ENCODE assay signal across 21 cellular contexts in the genomic region with DNA sequence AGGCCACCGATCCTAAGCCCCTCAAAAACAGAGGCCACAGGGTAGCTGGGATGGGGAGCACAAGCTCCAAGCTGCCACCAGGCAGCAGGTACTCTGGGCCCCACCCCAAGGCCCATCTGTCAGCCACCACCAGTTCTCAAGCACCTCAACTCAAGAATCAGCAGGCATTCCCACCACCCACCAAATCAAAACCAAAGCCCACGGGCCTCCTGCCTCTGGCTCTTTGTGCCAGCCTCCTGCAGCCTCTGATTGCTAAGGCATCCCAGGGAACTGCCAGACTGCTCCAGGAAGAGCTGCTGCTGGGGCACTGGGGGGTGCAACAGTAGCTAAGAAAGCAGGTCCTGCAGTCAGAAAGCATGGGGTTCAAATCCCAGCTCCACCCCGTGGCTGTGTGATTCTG. TPM values are rescaled to one million over a fixed set of nuclear protein-coding genes. Genes with fewer than 3 reads are reported as not detected.
A peak's percentile ranks its signal among the peaks of the same experiment; 100 is the strongest.
DNase-seq lines count a peak whose midpoint lies in the region; ATAC-seq, FAIRE-seq and TF ChIP-seq lines count a peak whose summit lies in the region.
"Had no signal": no experiment of that assay in that cellular context is flagged by ENCODE, and none has a peak within 500 bp of the region (broad histone marks: within the 10 kb centered on the region; RNA-seq: fewer than 3 reads in every experiment).

No MANE protein-coding gene starts in this region.

- intact Hi-C loops in IMR-90 (cut with micrococcal nuclease): no loop called here

- H2BK15ac ChIP-seq in H9 (ENCODE audit: low read depth, low read length): no peak overlapping the region
- H2BK15ac ChIP-seq in IMR-90 (ENCODE audit: low read depth, low read length): no peak overlapping the region
- H2BK15ac ChIP-seq in H1 (ENCODE audit: low read length): no peak overlapping the region

- no peak for TF ChIP-seq POLR2A in IMR-90 (IDR thresholded peaks at IDR 0.05; ENCODE audit: low read depth, low read length)
- TF ChIP-seq POLR2A in H1 (IDR thresholded peaks at IDR 0.05; ENCODE audit: control extremely low read depth in 1 of 2, low read depth in 2 of 2, low read length in 2 of 2): no peak

- H3K27ac ChIP-seq in H9 (ENCODE audit: insufficient read length, low read depth, low read length) (no peak overlapping the region), IMR-90 (ENCODE audit: insufficient read depth, low read length) (no peak overlapping the region), angular gyrus (ENCODE audit: low read depth, low read length) (peak overlapping the region; percentile 84), H1 (ENCODE audit: low read depth, low read length) (0 out of 2 replicates have a peak overlapping the region, but pooled peaks have one; percentile 9)
- H3K27ac ChIP-seq: BLaER1, HL-60 had no signal

- H4K20me1 ChIP-seq in H9 (ENCODE audit: control insufficient read depth, insufficient read depth, insufficient read length) (no peaks in the 10 kb centered on the region), IMR-90 (ENCODE audit: insufficient read depth, low read length) (0 out of 2 replicates have a peak, but pooled peaks cover 2% of the 10 kb centered on the region), H1 (replicated peaks in 1 of 2; ENCODE audit: control insufficient read depth in 1 of 2, insufficient read depth in 2 of 2, low read length in 2 of 2) (peaks cover 0 to 11% of the 10 kb centered on the region in 2 experiments)
- H4K20me1 ChIP-seq: BLaER1 had no signal

- H2AK5ac ChIP-seq in H9 (ENCODE audit: insufficient read length, low read length) (no peak overlapping the region), IMR-90 (ENCODE audit: low read depth, low read length) (no peak overlapping the region), H1 (ENCODE audit: low read depth, low read length) (no peak overlapping the region)

- TF ChIP-seq CTCF in H9 (conservative IDR thresholded peaks at IDR 0.05) (no peak), IMR-90 (conservative IDR thresholded peaks at IDR 0.05; ENCODE audit: low read depth, low read length) (no peak), H1 (IDR thresholded peaks at IDR 0.05; ENCODE audit: control extremely low read depth in 1 of 3, insufficient read depth in 1 of 3, low read depth in 1 of 3, low read length in 3 of 3) (no peak)

- H3K9ac ChIP-seq in H9 (ENCODE audit: extremely low read depth, insufficient read length, low read length) (no peak overlapping the region), IMR-90 (ENCODE audit: low read depth, low read length) (no peak overlapping the region), H1 (replicated peaks in 1 of 4; ENCODE audit: extremely low read depth in 1 of 4, low read depth in 3 of 4, low read length in 3 of 4) (no peak overlapping the region)
- H3K9ac ChIP-seq: BLaER1 had no signal

- peaks cover 9% of the 10 kb centered on the region; the same call in 1 of the 2 replicates for H3K27me3 ChIP-seq in H9 (ENCODE audit: insufficient read depth, low read length)
- peaks cover 41% of the 10 kb centered on the region for H3K27me3 ChIP-seq in IMR-90 (ENCODE audit: control insufficient read depth, insufficient read depth, low read length)
- peaks cover 4 to 26% (median 21%) of the 10 kb centered on the region in 4 experiments for H3K27me3 ChIP-seq in H1 (replicated peaks in 1 of 4; ENCODE audit: control insufficient read depth in 3 of 4, extremely low read depth in 1 of 4, insufficient read depth in 3 of 4, low read length in 3 of 4)
- H3K27me3 ChIP-seq: BLaER1 had no signal

- H3K27ac Mint-ChIP-seq in H9: peak overlapping the region in 1 of 3 experiments; percentile 87; a peak in 1 of 7 replicates
- H3K27ac Mint-ChIP-seq: CD14-positive monocyte; CD4-positive, alpha-beta memory T cell; GM23338; IgD-negative memory B cell had no signal

- no CpG with 5 or more reads among the region's 3 CpGs for WGBS in H9 (ENCODE audit: extremely low coverage, insufficient read length, low lambda C conversion rate)
- 40% methylated on average over 2 of the region's 3 CpGs; no CpG with 5 or more reads in 1 of the 2 experiments for WGBS in IMR-90 (ENCODE audit: extremely low coverage in 2 of 2, insufficient read length in 1 of 2), 2 experiments
- 85% methylated on average over 3 of the region's 3 CpGs; no CpG with 5 or more reads in 1 of the 2 experiments for WGBS in H1 (ENCODE audit: extremely low coverage in 1 of 2, insufficient coverage in 1 of 2, insufficient read length in 1 of 2, insufficient replicate concordance in 2 of 2, low coverage in 1 of 2, low lambda C conversion rate in 2 of 2, missing lambda C conversion rate in 1 of 2), 2 experiments

- H3K4ac ChIP-seq in H9 (ENCODE audit: low read depth, low read length): no peak overlapping the region; the same call in 1 of the 2 replicates
- H3K4ac ChIP-seq in IMR-90 (ENCODE audit: low read depth, low read length): no peak overlapping the region
- no peak overlapping the region for H3K4ac ChIP-seq in H1 (replicated peaks; ENCODE audit: insufficient read length, low read depth, low read length)

- no peak overlapping the region for H2BK120ac ChIP-seq in H9 (ENCODE audit: low read depth, low read length, poor library complexity, severe bottlenecking)
- H2BK120ac ChIP-seq in IMR-90 (ENCODE audit: low read depth, low read length): no peak overlapping the region
- no peak overlapping the region for H2BK120ac ChIP-seq in H1 (replicated peaks; ENCODE audit: low read depth, low read length)

- BruUV-seq in IMR-90 (replicated peaks; lab: Mats Ljungman, UMichigan): no TSS peak

- H3K79me1 ChIP-seq in H9 (ENCODE audit: insufficient read depth, low read depth, low read length, poor library complexity, severe bottlenecking) (no peaks in the 10 kb centered on the region), IMR-90 (ENCODE audit: low read depth in 1 of 2, low read length in 2 of 2) (no peaks in the 10 kb centered on the region), H1 (ENCODE audit: low read depth, low read length) (no peaks in the 10 kb centered on the region)

- no peak overlapping the region for H3K4me3 Mint-ChIP-seq in H9
- H3K4me3 Mint-ChIP-seq: CD14-positive monocyte; CD4-positive, alpha-beta memory T cell; GM23338; IgD-negative memory B cell had no signal

- TF ChIP-seq EP300 in H1 (IDR thresholded peaks at IDR 0.05; ENCODE audit: borderline replicate concordance in 1 of 2, low read depth in 2 of 2, low read length in 2 of 2): no peak

- no peak overlapping the region for H2AFZ ChIP-seq in H9 (ENCODE audit: low read length)
- peak overlapping the region; percentile 33 for H2AFZ ChIP-seq in IMR-90 (replicated peaks; ENCODE audit: low read length, poor library complexity)
- H2AFZ ChIP-seq in H1 (ENCODE audit: low read length): no peak overlapping the region
- H2AFZ ChIP-seq: GM23338 had no signal

- no peak overlapping the region for H4K5ac ChIP-seq in H9 (ENCODE audit: insufficient read length, low read depth, low read length)
- no peak overlapping the region for H4K5ac ChIP-seq in IMR-90 (ENCODE audit: low read depth, low read length)
- no peak overlapping the region for H4K5ac ChIP-seq in H1 (ENCODE audit: insufficient read length, low read depth, low read length)

- ATAC-seq in IMR-90 (ENCODE audit: low read depth) (no peak), GM21360 (IDR thresholded peaks at IDR 0.05; ENCODE audit: unreplicated experiment) (no peak)

- H3K4me1 ChIP-seq in H9 (ENCODE audit: insufficient read depth, low read length) (no peaks in the 10 kb centered on the region), IMR-90 (ENCODE audit: control insufficient read depth, insufficient read depth, low read length) (no peaks in the 10 kb centered on the region), H1 (replicated peaks in 1 of 4; ENCODE audit: control insufficient read depth in 3 of 4, insufficient read depth in 4 of 4, low read length in 3 of 4) (peaks cover 0 to 18% (median 4%) of the 10 kb centered on the region in 4 experiments; a peak in 4 of 7 replicates)

- TF ChIP-seq RAD21 in IMR-90 (IDR thresholded peaks at IDR 0.05; ENCODE audit: low read length): no peak
- TF ChIP-seq RAD21 in H1 (IDR thresholded peaks at IDR 0.05 in 1 of 2, conservative IDR thresholded peaks at IDR 0.05 in 1 of 2; ENCODE audit: low read depth in 2 of 2, low read length in 2 of 2): no peak

- DNase-seq in H9: no peak
- no peak for DNase-seq in IMR-90
- DNase-seq in H1 (ENCODE audit: low read depth in 1 of 2, low spot score in 2 of 2): no peak
- no peak for DNase-seq in glomerular visceral epithelial cell (ENCODE audit: extremely low spot score)
- DNase-seq in HEK293T (ENCODE audit: extremely low spot score): no peak
- no peak for DNase-seq in DMS53 (lab: John Stamatoyannopoulos, UW)
- DNase-seq: 8988T; CD4-positive, alpha-beta memory T cell; Karpas-422; KBM-7 had no signal

- H3K4me2 ChIP-seq in H9 (ENCODE audit: insufficient read depth, insufficient read length, low read length) (no peak overlapping the region), IMR-90 (ENCODE audit: low read depth, low read length) (no peak overlapping the region), H1 (ENCODE audit: insufficient read depth in 1 of 2, low read depth in 2 of 2, low read length in 2 of 2) (no peak overlapping the region)
- H3K4me2 ChIP-seq: BLaER1, GM23338 had no signal

- H3K36me3 ChIP-seq in IMR-90 (ENCODE audit: control insufficient read depth, insufficient read depth, low read length) (no peaks in the 10 kb centered on the region), H1 (ENCODE audit: control insufficient read depth in 2 of 4, insufficient read depth in 4 of 4, low read length in 3 of 4) (no peaks in the 10 kb centered on the region; a peak in 1 of 8 replicates)
- H3K36me3 ChIP-seq: BLaER1 had no signal

- no peak overlapping the region for H3K23ac ChIP-seq in H9 (ENCODE audit: insufficient read length, low read depth, low read length)
- H3K23ac ChIP-seq in IMR-90 (ENCODE audit: low read depth, low read length): no peak overlapping the region
- no peak overlapping the region for H3K23ac ChIP-seq in H1 (ENCODE audit: insufficient read length)

- H3K14ac ChIP-seq in H9 (ENCODE audit: insufficient read depth, low read length) (peak overlapping the region; percentile 66; the same call in 1 of the 2 replicates), IMR-90 (replicated peaks; ENCODE audit: low read depth, low read length) (no peak overlapping the region), H1 (ENCODE audit: insufficient read length) (no peak overlapping the region)

- H2BK12ac ChIP-seq in H9 (ENCODE audit: insufficient read length, low read depth, low read length) (no peak overlapping the region), H1 (ENCODE audit: low read depth, low read length) (no peak overlapping the region; the same call in 1 of the 2 replicates)

- H2BK5ac ChIP-seq in H9 (ENCODE audit: insufficient read length, low read length) (no peak overlapping the region), IMR-90 (ENCODE audit: low read depth, low read length, poor library complexity, severe bottlenecking) (no peak overlapping the region), H1 (ENCODE audit: low read depth, low read length) (no peak overlapping the region)

- in situ Hi-C loops in IMR-90 (cut with MboI; ENCODE audit: low sequenced_read_pairs): no loop called here

- CTCF ChIA-PET in IMR-90 (lab: Yijun Ruan, JAX): no interaction called here
- CTCF ChIA-PET in H1 (lab: Charles Lee; ENCODE audit: partially characterized antibody): interaction anchor here (1.2 to 3.9 kb wide), 10 partner anchors 12 to 103 kb away, joined by 3 to 13 read pairs (median 4); no protein-coding TSS in a partner anchor
- CTCF ChIA-PET in HEK293T (lab: Yijun Ruan, JAX): interaction anchor here (1.6 kb wide), 1 partner anchor 59 kb away, joined by 3 read pairs; no protein-coding TSS in a partner anchor

- H2AK9ac ChIP-seq in IMR-90 (replicated peaks; ENCODE audit: low read depth, low read length, poor library complexity): no peak overlapping the region

- no peak for FAIRE-seq in H1 (lab: Jason Lieb, UNC)
- FAIRE-seq: G401.6, GM12891, GM18507 had no signal

- H3K4me1 Mint-ChIP-seq in H9: peaks cover 2 to 9% of the 10 kb centered on the region in 2 experiments; a peak in 2 of 4 replicates

- no peaks in the 10 kb centered on the region for H3K9me1 ChIP-seq in IMR-90 (ENCODE audit: insufficient read depth, low read length)

- H3K9me3 Mint-ChIP-seq in H9: no peaks in the 10 kb centered on the region
- H3K9me3 Mint-ChIP-seq: CD4-positive, alpha-beta memory T cell; GM23338 had no signal

- H3K23me2 ChIP-seq in H9 (ENCODE audit: insufficient read length, low read depth, low read length, poor library complexity, severe bottlenecking) (peaks cover 7% of the 10 kb centered on the region), H1 (ENCODE audit: low read depth, low read length) (peaks cover 9% of the 10 kb centered on the region)

- H3K79me2 ChIP-seq in H9 (ENCODE audit: insufficient read depth, low read length) (no peaks in the 10 kb centered on the region), H1 (ENCODE audit: control insufficient read depth in 1 of 2, insufficient read depth in 2 of 2, low read length in 2 of 2) (no peaks in the 10 kb centered on the region)

- no peak overlapping the region for H3K4me3 ChIP-seq in IMR-90 (ENCODE audit: insufficient read depth, low read depth, low read length)
- no peak overlapping the region for H3K4me3 ChIP-seq in H1 (ENCODE audit: extremely low read depth in 1 of 4, insufficient read depth in 2 of 4, low read depth in 3 of 4, low read length in 4 of 4)
- H3K4me3 ChIP-seq: BLaER1, GM23338 had no signal

- no peak overlapping the region for H3T11ph ChIP-seq in H9 (ENCODE audit: low read length)

- no peak overlapping the region for H4K91ac ChIP-seq in H9 (ENCODE audit: insufficient read length, low read depth, low read length)
- H4K91ac ChIP-seq in IMR-90 (ENCODE audit: insufficient read depth, low read depth, low read length): no peak overlapping the region
- no peak overlapping the region for H4K91ac ChIP-seq in H1 (replicated peaks; ENCODE audit: insufficient read length, low read length)

- peaks cover 47% of the 10 kb centered on the region for H3K27me3 Mint-ChIP-seq in H9 (ENCODE audit: low read depth)

- no peak overlapping the region for H4K8ac ChIP-seq in H9 (replicated peaks; ENCODE audit: insufficient read length, low read depth, low read length)
- H4K8ac ChIP-seq in IMR-90 (ENCODE audit: low read depth in 2 of 2, low read length in 2 of 2): no peak overlapping the region
- 0 out of 2 replicates have a peak overlapping the region, but pooled peaks have one; percentile 35 for H4K8ac ChIP-seq in H1 (ENCODE audit: extremely low read depth, insufficient read depth, low read length)

- H3K18ac ChIP-seq in H9 (ENCODE audit: insufficient read length, low read depth, low read length) (peak overlapping the region; percentile 34), IMR-90 (ENCODE audit: low read depth, low read length) (no peak overlapping the region), H1 (ENCODE audit: extremely low read depth, low read length) (no peak overlapping the region)

- H3K9me3 ChIP-seq in H9 (ENCODE audit: control insufficient read depth, low read depth, low read length): no peaks in the 10 kb centered on the region
- no peaks in the 10 kb centered on the region for H3K9me3 ChIP-seq in IMR-90 (ENCODE audit: control insufficient read depth, insufficient read depth, low read length)
- H3K9me3 ChIP-seq in H1 (ENCODE audit: insufficient read depth in 2 of 2, low read depth in 1 of 2, low read length in 1 of 2): no peaks in the 10 kb centered on the region

- H2BK20ac ChIP-seq in H9 (ENCODE audit: low read depth, low read length, poor library complexity, severe bottlenecking) (no peak overlapping the region), IMR-90 (ENCODE audit: low read depth, low read length) (no peak overlapping the region), H1 (ENCODE audit: low read length) (no peak overlapping the region)

- no peak overlapping the region for H3K56ac ChIP-seq in H9 (ENCODE audit: insufficient read length, low read depth, low read length)
- no peak overlapping the region for H3K56ac ChIP-seq in IMR-90 (ENCODE audit: extremely low read depth, insufficient read depth, low read length)
- H3K56ac ChIP-seq in H1 (replicated peaks; ENCODE audit: insufficient read length, low read depth, low read length): no peak overlapping the region

- no peaks in the 10 kb centered on the region for H3K36me3 Mint-ChIP-seq in H9 (ENCODE audit: insufficient read depth in 1 of 3, low read depth in 3 of 3)
- H3K36me3 Mint-ChIP-seq: CD14-positive monocyte; CD4-positive, alpha-beta memory T cell; IgD-negative memory B cell had no signal

- dilution Hi-C loops in IMR-90 (cut with HindIII; ENCODE audit: low sequenced_read_pairs, unreplicated experiment): no loop called here

- POLR2A ChIA-PET in IMR-90 (lab: Charles Lee; ENCODE audit: unreplicated experiment): no interaction called here
- POLR2A ChIA-PET in H1 (lab: Charles Lee; ENCODE audit: partially characterized antibody): interaction anchor here (0.6 to 1.3 kb wide), 2 partner anchors 14 to 98 kb away, joined by 3 read pairs; no protein-coding TSS in a partner anchor
- POLR2A ChIA-PET in HEK293T (lab: Yijun Ruan, JAX): no interaction called here

RNA-seq across cellular contexts. Expression of gene CHD5, which starts 34.8 kb away (rescaled TPM):
- total RNA-seq in H9 (2021) (0.99 and 1.6 TPM in 2 replicates), IMR-90 (2012; rRNA removed) (under 0.01 TPM in 1 of 2 replicates, not detected in the other)
- polyA plus RNA-seq in IMR-90 (2012; rRNA removed) (0.06 and 0.09 TPM in 2 replicates), H1 (2011; rRNA removed) (0.42 and 0.58 TPM in 2 replicates)
- polyA plus RNA-seq in IMR-90 (2012; cell fraction: cytosol; rRNA removed): 0.02 TPM in 1 of 2 replicates, not detected in the other
- 0.37 and 0.48 TPM in 2 replicates for polyA plus RNA-seq in IMR-90 (2012; cell fraction: nucleus; rRNA removed; ENCODE audit: low replicate concordance)
- 0.94 and 1.8 TPM in 2 replicates for total RNA-seq in H1 (2021; fragmentation: NEBNext Ultra II Directional; extraction: Animal tissue kit (Norgen Biotek cat#: 25700))
- 0.48 TPM for polyA plus RNA-seq in H1 (2011; cell fraction: cytosol; rRNA removed)
- polyA plus RNA-seq in H1 (2011; cell fraction: nucleus; rRNA removed): 3.5 TPM
- polyA plus RNA-seq in H1 (2012, experiment 1 of 2): 0.48 to 1.5 TPM (median 0.97 TPM) in 4 replicates
- polyA plus RNA-seq in H1 (2012, experiment 2 of 2): 0.43 TPM
- 0.77 TPM for polyA plus RNA-seq in H1 (2013, experiment 1 of 2)
- 0.31 TPM for polyA plus RNA-seq in H1 (2013, experiment 2 of 2)
- 0.47 and 0.80 TPM in 2 replicates for polyA minus RNA-seq in H1 (2011; rRNA and poly(A)+ RNA removed)
- polyA minus RNA-seq in H1 (2011; cell fraction: cytosol; rRNA and poly(A)+ RNA removed): 0.37 TPM
- polyA minus RNA-seq in H1 (2011; cell fraction: nucleus; rRNA and poly(A)+ RNA removed): 0.90 TPM
- total RNA-seq: HT1080 had no signal
- polyA plus RNA-seq: CD14-positive monocyte; CD4-positive, alpha-beta memory T cell; IgD-negative memory B cell had no signal

RNA-seq across cellular contexts. Expression of gene RPL22, which starts 54.0 kb away (rescaled TPM):
- total RNA-seq in H9 (2021) (547 and 582 TPM in 2 replicates), IMR-90 (2012; rRNA removed) (26.2 and 71.9 TPM in 2 replicates)
- polyA plus RNA-seq in IMR-90 (2012; rRNA removed) (131 and 154 TPM in 2 replicates), H1 (2011; rRNA removed) (66.8 and 133 TPM in 2 replicates)
- polyA plus RNA-seq in IMR-90 (2012; cell fraction: cytosol; rRNA removed): 17.4 and 27.5 TPM in 2 replicates
- 9.8 and 38.0 TPM in 2 replicates for polyA plus RNA-seq in IMR-90 (2012; cell fraction: nucleus; rRNA removed; ENCODE audit: low replicate concordance)
- 521 and 545 TPM in 2 replicates for total RNA-seq in H1 (2021; fragmentation: NEBNext Ultra II Directional; extraction: Animal tissue kit (Norgen Biotek cat#: 25700))
- polyA plus RNA-seq in H1 (2011; cell fraction: cytosol; rRNA removed): 234 TPM
- 28.4 TPM for polyA plus RNA-seq in H1 (2011; cell fraction: nucleus; rRNA removed)
- 870 to 2,565 TPM (median 1,339 TPM) in 4 replicates for polyA plus RNA-seq in H1 (2012, experiment 1 of 2)
- polyA plus RNA-seq in H1 (2012, experiment 2 of 2): 330 TPM
- polyA plus RNA-seq in H1 (2013, experiment 1 of 2): 1,194 TPM
- polyA plus RNA-seq in H1 (2013, experiment 2 of 2): 1,207 TPM
- 27.6 and 29.8 TPM in 2 replicates for polyA minus RNA-seq in H1 (2011; rRNA and poly(A)+ RNA removed)
- 49.7 TPM for polyA minus RNA-seq in H1 (2011; cell fraction: cytosol; rRNA and poly(A)+ RNA removed)
- 47.9 TPM for polyA minus RNA-seq in H1 (2011; cell fraction: nucleus; rRNA and poly(A)+ RNA removed)

Comparison
In these comparisons a context has a peak if more than half of its experiments do, and no peak if none do; other contexts are left out.
1. H3K27ac ChIP-seq: peak in angular gyrus (single experiment) and H1 (single experiment); none in H9 (single experiment) and IMR-90 (single experiment).